In genomic region chr1:171245458-171246064, GRCh38 we compare ENCODE assay signal across 10 cellular contexts. TPM values are rescaled to one million over a fixed set of nuclear protein-coding genes. Genes with fewer than 3 reads are reported as not detected.
DNase-seq lines count a peak whose midpoint lies in the region; ATAC-seq and TF ChIP-seq lines count a peak whose summit lies in the region.
"Had no signal": no experiment of that assay in that cellular context is flagged by ENCODE, and none has a peak within 500 bp of the region (broad histone marks: within the 10 kb centered on the region; RNA-seq: fewer than 3 reads in every experiment).

No MANE protein-coding gene starts in this region.

- H3K27ac Mint-ChIP-seq in CD4-positive, CD25-positive, alpha-beta regulatory T cell, result no peak overlapping the region
- no peak overlapping the region for H3K27ac Mint-ChIP-seq in mesothelial cell of epicardium
- H3K27ac Mint-ChIP-seq in activated T-helper 1 cell treated with anti-CD3 and anti-CD28 coated beads, Interleukin-12 subunit alpha, Interleukin-12 subunit beta, Interleukin-2, Interleukin-4 antibody, amounts not matched to agents 30 ng/mL and 10 ng/mL and 1 ng/mL, durations not matched to agents 14 hours and 24 hours and 36 hours, result no peak overlapping the region
- H3K27ac Mint-ChIP-seq: naive thymus-derived CD8-positive, alpha-beta T cell; T-cell had no signal

- peaks cover 0 to 5% (median 0%) of the 10 kb centered on the region in 7 donors for H3K9me3 Mint-ChIP-seq in CD4-positive, CD25-positive, alpha-beta regulatory T cell
- H3K9me3 Mint-ChIP-seq in mesothelial cell of epicardium, result peaks cover 8% of the 10 kb centered on the region
- H3K9me3 Mint-ChIP-seq in activated T-helper 1 cell treated with anti-CD3 and anti-CD28 coated beads, Interleukin-12 subunit alpha, Interleukin-12 subunit beta, Interleukin-2, Interleukin-4 antibody, amounts not matched to agents 30 ng/mL and 10 ng/mL and 1 ng/mL, durations not matched to agents 14 hours and 24 hours and 36 hours, result no peaks in the 10 kb centered on the region
- H3K9me3 Mint-ChIP-seq: T-cell had no signal

- no peaks in the 10 kb centered on the region for H3K36me3 ChIP-seq in CD4-positive, CD25-positive, alpha-beta regulatory T cell (ENCODE audit: control insufficient read depth, insufficient read depth, low read length)
- H3K36me3 ChIP-seq in NT2/D1 (ENCODE audit: insufficient read depth, insufficient read length, low read length), result no peaks in the 10 kb centered on the region

- no peak overlapping the region for H3K4me3 Mint-ChIP-seq in CD4-positive, CD25-positive, alpha-beta regulatory T cell
- H3K4me3 Mint-ChIP-seq in mesothelial cell of epicardium, result no peak overlapping the region
- H3K4me3 Mint-ChIP-seq in activated T-helper 1 cell treated with anti-CD3 and anti-CD28 coated beads, Interleukin-12 subunit alpha, Interleukin-12 subunit beta, Interleukin-2, Interleukin-4 antibody, amounts not matched to agents 30 ng/mL and 10 ng/mL and 1 ng/mL, durations not matched to agents 14 hours and 24 hours and 36 hours, result no peak overlapping the region
- H3K4me3 Mint-ChIP-seq: naive thymus-derived CD8-positive, alpha-beta T cell; T-cell had no signal

- peak in 1 of 2 donors; percentile 52 for ATAC-seq in CD4-positive, CD25-positive, alpha-beta regulatory T cell (ENCODE audit: low read depth in 2 of 2)
- ATAC-seq in GM18519 (IDR thresholded peaks at IDR 0.05; ENCODE audit: low FRiP score, unreplicated experiment) (peak; percentile 84), HG02981 (IDR thresholded peaks at IDR 0.05; ENCODE audit: unreplicated experiment) (peak; percentile 86)

- peaks cover 9% of the 10 kb centered on the region for H3K27me3 ChIP-seq in CD4-positive, CD25-positive, alpha-beta regulatory T cell (ENCODE audit: control insufficient read depth, insufficient read depth, low read length)
- H3K27me3 ChIP-seq in NT2/D1 (ENCODE audit: insufficient read depth, insufficient read length), result peaks cover 3% of the 10 kb centered on the region

- TF ChIP-seq CTCF in mesothelial cell of epicardium (IDR thresholded peaks at IDR 0.05; ENCODE audit: unreplicated experiment), result peak; percentile 71

- H3K27ac ChIP-seq in CD4-positive, CD25-positive, alpha-beta regulatory T cell (ENCODE audit: insufficient read depth, low read length, poor library complexity, severe bottlenecking), result no peak overlapping the region

- intact Hi-C loops in activated T-helper 1 cell treated with anti-CD3 and anti-CD28 coated beads, Interleukin-12 subunit alpha, Interleukin-12 subunit beta, Interleukin-2, Interleukin-4 antibody, amounts not matched to agents 30 ng/mL and 10 ng/mL and 1 ng/mL, durations not matched to agents 14 hours and 24 hours and 36 hours (cut with micrococcal nuclease), result loop anchor here (1.0 kb wide), 1 partner anchor 68 kb away; no protein-coding TSS in a partner anchor

- H3K4me1 ChIP-seq in CD4-positive, CD25-positive, alpha-beta regulatory T cell (ENCODE audit: control insufficient read depth, insufficient read depth, low read length, poor library complexity, severe bottlenecking), result no peaks in the 10 kb centered on the region
- H3K4me1 ChIP-seq in NT2/D1 (ENCODE audit: insufficient read depth, insufficient read length), result no peaks in the 10 kb centered on the region

- H3K9me3 ChIP-seq in CD4-positive, CD25-positive, alpha-beta regulatory T cell (ENCODE audit: control insufficient read depth in 2 of 2, low read length in 2 of 2), result no peaks in the 10 kb centered on the region
- H3K9me3 ChIP-seq in NT2/D1 (ENCODE audit: insufficient read depth, low read length), result no peaks in the 10 kb centered on the region

- no peaks in the 10 kb centered on the region for H3K36me3 Mint-ChIP-seq in CD4-positive, CD25-positive, alpha-beta regulatory T cell
- no peaks in the 10 kb centered on the region for H3K36me3 Mint-ChIP-seq in mesothelial cell of epicardium
- no peaks in the 10 kb centered on the region for H3K36me3 Mint-ChIP-seq in activated T-helper 1 cell treated with anti-CD3 and anti-CD28 coated beads, Interleukin-12 subunit alpha, Interleukin-12 subunit beta, Interleukin-2, Interleukin-4 antibody, amounts not matched to agents 30 ng/mL and 10 ng/mL and 1 ng/mL, durations not matched to agents 14 hours and 24 hours and 36 hours (ENCODE audit: low read depth)
- H3K36me3 Mint-ChIP-seq: naive thymus-derived CD8-positive, alpha-beta T cell; T-cell had no signal

- no peaks in the 10 kb centered on the region for H3K4me1 Mint-ChIP-seq in CD4-positive, CD25-positive, alpha-beta regulatory T cell
- H3K4me1 Mint-ChIP-seq in mesothelial cell of epicardium, result no peaks in the 10 kb centered on the region
- H3K4me1 Mint-ChIP-seq in activated T-helper 1 cell treated with anti-CD3 and anti-CD28 coated beads, Interleukin-12 subunit alpha, Interleukin-12 subunit beta, Interleukin-2, Interleukin-4 antibody, amounts not matched to agents 30 ng/mL and 10 ng/mL and 1 ng/mL, durations not matched to agents 14 hours and 24 hours and 36 hours (ENCODE audit: low read depth), result no peaks in the 10 kb centered on the region
- H3K4me1 Mint-ChIP-seq: T-cell had no signal

- H3K9ac ChIP-seq in NT2/D1 (ENCODE audit: insufficient read length, low read depth), result no peak overlapping the region

- DNase-seq in CD4-positive, CD25-positive, alpha-beta regulatory T cell, result peak in 2 of 3 donors; percentile 13 to 23
- DNase-seq in NT2/D1 (ENCODE audit: low read depth, low spot score), result peak; percentile 52
- DNase-seq in dermis microvascular lymphatic vessel endothelial cell (ENCODE audit: low read depth in 2 of 2), result peak; percentile 15 to 44
- DNase-seq in mesothelial cell of epicardium (ENCODE audit: low spot score in 2 of 2, unreplicated experiment in 2 of 2), result no peak
- no peak for DNase-seq in NCI-H128 (lab: John Stamatoyannopoulos, UW; ENCODE audit: unreplicated experiment)
- no peak for DNase-seq in activated T-helper 1 cell treated with anti-CD3 and anti-CD28 coated beads, Interleukin-12 subunit alpha, Interleukin-12 subunit beta, Interleukin-2, Interleukin-4 antibody, amounts not matched to agents 30 ng/mL and 10 ng/mL and 1 ng/mL, durations not matched to agents 14 hours and 24 hours and 36 hours (ENCODE audit: low spot score)

- H3K27me3 Mint-ChIP-seq in CD4-positive, CD25-positive, alpha-beta regulatory T cell, result peaks cover 24% of the 10 kb centered on the region
- H3K27me3 Mint-ChIP-seq in mesothelial cell of epicardium (ENCODE audit: low read depth), result peaks cover 42% of the 10 kb centered on the region
- H3K27me3 Mint-ChIP-seq in activated T-helper 1 cell treated with anti-CD3 and anti-CD28 coated beads, Interleukin-12 subunit alpha, Interleukin-12 subunit beta, Interleukin-2, Interleukin-4 antibody, amounts not matched to agents 30 ng/mL and 10 ng/mL and 1 ng/mL, durations not matched to agents 14 hours and 24 hours and 36 hours (ENCODE audit: insufficient read depth), result peaks cover 28% of the 10 kb centered on the region

- no peak overlapping the region for H3K4me3 ChIP-seq in CD4-positive, CD25-positive, alpha-beta regulatory T cell (ENCODE audit: low read depth, low read length)
- H3K4me3 ChIP-seq in NT2/D1 (ENCODE audit: insufficient read length, low read depth), result no peak overlapping the region

RNA-seq across cellular contexts. Expression of gene FMO1, which starts 2.7 kb away (rescaled TPM):
- total RNA-seq in CD4-positive, CD25-positive, alpha-beta regulatory T cell, result not detected
- not detected for polyA plus RNA-seq in CD4-positive, CD25-positive, alpha-beta regulatory T cell
- total RNA-seq in dermis microvascular lymphatic vessel endothelial cell (not detected in 2 replicates), mesothelial cell of epicardium (0.23 TPM in 1 of 3 replicates, not detected in the others)
- not detected in 2 replicates for total RNA-seq in activated T-helper 1 cell treated with anti-CD3 and anti-CD28 coated beads, Interleukin-12 subunit alpha, Interleukin-12 subunit beta, Interleukin-2, Interleukin-4 antibody, amounts not matched to agents 30 ng/mL and 10 ng/mL and 1 ng/mL, durations not matched to agents 14 hours and 24 hours and 36 hours
- total RNA-seq: naive thymus-derived CD8-positive, alpha-beta T cell; T-cell had no signal
- polyA plus RNA-seq: naive thymus-derived CD8-positive, alpha-beta T cell had no signal

Comparison
In these comparisons a context has a peak if more than half of its experiments do, and no peak if none do; other contexts are left out.
1. DNase-seq: peak in CD4-positive, CD25-positive, alpha-beta regulatory T cell (2 of 3), NT2/D1 (single experiment) and dermis microvascular lymphatic vessel endothelial cell (2 of 2); none in mesothelial cell of epicardium (0 of 2), NCI-H128 (single experiment) and activated T-helper 1 cell treated with anti-CD3 and anti-CD28 coated beads, Interleukin-12 subunit alpha, Interleukin-12 subunit beta, Interleukin-2, Interleukin-4 antibody, amounts not matched to agents 30 ng/mL and 10 ng/mL and 1 ng/mL, durations not matched to agents 14 hours and 24 hours and 36 hours (single experiment).